In the genomic region with DNA sequence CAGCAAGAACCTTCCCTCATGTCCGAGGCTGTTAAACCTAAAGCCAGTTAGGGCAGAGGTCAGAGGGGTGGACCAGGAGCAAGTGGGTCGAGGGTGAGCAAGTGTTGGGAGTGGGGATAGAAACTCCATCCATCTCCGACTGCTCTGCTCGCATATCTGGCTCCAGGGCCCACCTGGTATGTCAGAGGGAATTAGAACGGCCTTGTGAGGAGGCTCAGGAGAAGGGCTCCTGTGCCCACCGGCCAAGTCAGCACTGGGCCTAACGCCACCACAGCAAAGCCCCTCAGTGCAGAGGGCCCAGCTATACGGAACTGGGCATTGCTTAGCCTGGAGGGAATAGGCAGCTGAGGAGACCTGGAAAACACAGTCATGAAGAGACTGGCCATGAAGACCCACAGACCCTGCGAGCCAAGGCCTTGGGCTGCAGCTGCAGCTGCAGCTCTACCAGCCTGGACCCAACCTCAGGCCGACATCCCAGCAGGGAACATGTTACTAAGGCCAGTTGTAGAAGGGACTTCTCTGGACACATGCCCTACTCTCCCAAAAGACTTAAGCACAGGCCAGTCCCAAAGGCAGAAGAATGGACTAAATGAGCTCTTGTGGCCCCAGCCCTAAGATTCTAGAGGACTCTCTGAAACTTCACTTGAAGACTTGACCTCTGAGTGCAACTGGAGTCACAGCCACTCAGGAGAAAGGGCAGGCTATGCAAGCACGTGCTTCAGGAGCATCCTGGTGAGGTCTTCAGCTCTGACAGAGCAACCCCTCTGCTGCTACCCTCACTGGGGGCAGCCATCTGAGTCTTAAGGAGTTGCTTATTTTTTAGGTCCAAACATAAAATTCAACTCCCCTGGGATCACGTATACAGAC, we compare ENCODE assay signal across 11 cellular contexts. TPM values are rescaled to one million over a fixed set of nuclear protein-coding genes. Genes with fewer than 3 reads are reported as not detected.
DNase-seq lines count a peak whose midpoint lies in the region; ATAC-seq and TF ChIP-seq lines count a peak whose summit lies in the region.
"Had no signal": no experiment of that assay in that cellular context is flagged by ENCODE, and none has a peak within 500 bp of the region (broad histone marks: within the 10 kb centered on the region; RNA-seq: fewer than 3 reads in every experiment).

No MANE protein-coding gene starts in this region.

- H3K4me1 ChIP-seq in RWPE2 (ENCODE audit: insufficient read depth, poor library complexity, severe bottlenecking): peaks cover 27% of the 10 kb centered on the region
- H3K4me1 ChIP-seq in duodenal mucosa (ENCODE audit: control insufficient read depth in 1 of 2, insufficient read depth in 2 of 2, low read length in 2 of 2): peaks cover 47 to 56% of the 10 kb centered on the region in 2 donors
- peaks cover 35 to 58% (median 52%) of the 10 kb centered on the region in 4 donors for H3K4me1 ChIP-seq in stomach

- ATAC-seq in RWPE2 (ENCODE audit: low read depth) (no peak), GM18502 (IDR thresholded peaks at IDR 0.05; ENCODE audit: poor library complexity, unreplicated experiment) (no peak)

- TF ChIP-seq CTCF in RWPE2 (IDR thresholded peaks at IDR 0.05; ENCODE audit: poor library complexity, severe bottlenecking) (no peak), stomach (IDR thresholded peaks at IDR 0.05) (no peak)

- peak; percentile 83 for DNase-seq in activated CD8-positive, alpha-beta memory T cell treated with anti-CD3 and anti-CD28 coated beads for 24 hours
- no peak for DNase-seq in activated CD8-positive, alpha-beta memory T cell treated with anti-CD3 and anti-CD28 coated beads, Interleukin-2, amount 50 U/mL, for 4 hours
- DNase-seq in RWPE2 (ENCODE audit: low spot score) (no peak), stomach (no peak), HUDEP-2 (lab: John Stamatoyannopoulos, UW; ENCODE audit: unreplicated experiment in 76 of 76) (no peak), NCI-H2227 treated with DMSO at 0.1 percent for 48 hours (lab: John Stamatoyannopoulos, UW) (no peak)
- DNase-seq: NCI-H510A, SJCRH30, small intestine had no signal

- intact Hi-C loops in stomach (cut with DNase I; ENCODE audit: low total_unique reads): loop anchor here (10.0 kb wide), 1 partner anchor 290 kb away; no protein-coding TSS in a partner anchor

- H3K27ac ChIP-seq in RWPE2 (ENCODE audit: poor library complexity, severe bottlenecking): peak overlapping the region; percentile 90
- H3K27ac ChIP-seq in duodenal mucosa (ENCODE audit: low read depth, low read length): peak overlapping the region; percentile 45
- H3K27ac ChIP-seq in stomach: peak overlapping the region; percentile 23 to 91 (median 85)
- H3K27ac ChIP-seq: SJCRH30 had no signal

- TF ChIP-seq EP300 in stomach (IDR thresholded peaks at IDR 0.05): no peak

- H3K36me3 ChIP-seq in RWPE2 (ENCODE audit: low read depth): no peaks in the 10 kb centered on the region
- no peaks in the 10 kb centered on the region for H3K36me3 ChIP-seq in duodenal mucosa (ENCODE audit: control insufficient read depth in 1 of 2, insufficient read depth in 2 of 2, low read length in 2 of 2)
- no peaks in the 10 kb centered on the region for H3K36me3 ChIP-seq in stomach

- H3K27me3 ChIP-seq in RWPE2 (ENCODE audit: insufficient read depth, poor library complexity, severe bottlenecking) (no peaks in the 10 kb centered on the region), duodenal mucosa (ENCODE audit: control insufficient read depth in 1 of 2, insufficient read depth in 2 of 2, low read length in 2 of 2) (no peaks in the 10 kb centered on the region), stomach (no peaks in the 10 kb centered on the region)
- H3K27me3 ChIP-seq: SJCRH30 had no signal

- 76 to 84% (median 79%) methylated on average over 12 of the region's 12 CpGs for WGBS in stomach, 5 donors

- H3K9ac ChIP-seq in duodenal mucosa (ENCODE audit: low read depth in 1 of 2, low read length in 2 of 2): peak overlapping the region in 1 of 2 donors; percentile 9

- no peak for TF ChIP-seq POLR2A in stomach (IDR thresholded peaks at IDR 0.05)

- H3K9me3 ChIP-seq in RWPE2 (ENCODE audit: severe bottlenecking) (no peaks in the 10 kb centered on the region), duodenal mucosa (ENCODE audit: control insufficient read depth in 1 of 2, low read length in 2 of 2) (no peaks in the 10 kb centered on the region), stomach (no peaks in the 10 kb centered on the region)
- H3K9me3 ChIP-seq: SJCRH30 had no signal

- no peak overlapping the region for H3K4me3 ChIP-seq in RWPE2 (ENCODE audit: severe bottlenecking)
- H3K4me3 ChIP-seq in duodenal mucosa (ENCODE audit: low read depth in 1 of 2, low read length in 2 of 2): no peak overlapping the region
- H3K4me3 ChIP-seq in stomach: no peak overlapping the region
- H3K4me3 ChIP-seq: SJCRH30 had no signal

RNA-seq across cellular contexts. Expression of gene DAD1, which starts 34.1 kb away (rescaled TPM):
- total RNA-seq in stomach: 100 to 1,000 TPM in 2 of 5 donors, 10 to 100 TPM in 2, not detected in 1; 36.8 to 191 (median 80.8) TPM
- 100 to 1,000 TPM; 172 to 236 (median 202) TPM for polyA plus RNA-seq in stomach

RNA-seq across cellular contexts. Expression of gene ABHD4, which starts 43.2 kb away (rescaled TPM):
- 100 to 1,000 TPM in 1 of 5 donors, 10 to 100 TPM in 4; 12.2 to 130 (median 27.7) TPM for total RNA-seq in stomach
- polyA plus RNA-seq in stomach: 10 to 100 TPM; 14.8 to 24.3 (median 17.0) TPM
